ENCODE assay signal across 23 cellular contexts in the genomic region with DNA sequence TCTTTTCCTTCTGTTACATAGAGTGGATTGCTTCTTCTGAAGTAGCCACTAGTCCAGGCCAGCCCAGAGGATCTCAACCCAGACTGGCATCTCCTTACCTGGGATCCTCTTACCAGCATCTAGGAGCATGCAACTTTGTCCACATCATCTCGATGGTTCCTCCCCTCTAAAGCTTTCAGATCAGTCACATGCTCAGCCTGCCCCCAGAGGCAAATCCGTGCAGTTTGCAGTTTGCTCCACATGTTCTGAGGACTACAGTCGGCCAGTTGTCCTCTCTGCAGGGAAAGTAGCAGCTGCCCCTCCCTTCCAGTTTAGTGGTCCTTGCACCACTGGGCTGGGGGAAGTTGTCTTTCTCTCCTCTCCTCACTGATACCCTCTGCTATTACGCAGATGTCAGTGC.
DNase-seq lines count a peak whose midpoint lies in the region; ATAC-seq and TF ChIP-seq lines count a peak whose summit lies in the region.
"Had no signal": no experiment of that assay in that cellular context is flagged by ENCODE, and none has a peak within 500 bp of the region (broad histone marks: within the 10 kb centered on the region; RNA-seq: fewer than 3 reads in every experiment).

No MANE protein-coding gene starts in this region.

- H3K4me3 Mint-ChIP-seq in GM23338 = no peak overlapping the region
- H3K4me3 Mint-ChIP-seq: activated CD4-positive, alpha-beta memory T cell treated with anti-CD3 and anti-CD28 coated beads for 36 hours; activated naive CD4-positive, alpha-beta T cell treated with anti-CD3 and anti-CD28 coated beads for 36 hours; neural crest cell; T-cell had no signal

- H3K4me1 Mint-ChIP-seq in GM23338 = no peaks in the 10 kb centered on the region
- H3K4me1 Mint-ChIP-seq: neural crest cell, T-cell had no signal

- no peak overlapping the region for H3K27ac Mint-ChIP-seq in GM23338
- H3K27ac Mint-ChIP-seq: activated CD4-positive, alpha-beta memory T cell treated with anti-CD3 and anti-CD28 coated beads for 36 hours; activated naive CD4-positive, alpha-beta T cell treated with anti-CD3 and anti-CD28 coated beads for 36 hours; T-cell had no signal

- H3K36me3 Mint-ChIP-seq in GM23338 (ENCODE audit: low read depth) = no peaks in the 10 kb centered on the region
- H3K36me3 Mint-ChIP-seq: activated CD4-positive, alpha-beta memory T cell treated with anti-CD3 and anti-CD28 coated beads for 36 hours; T-cell had no signal

- 0 out of 4 replicates have a peak, but pooled peaks have one; percentile 10 to 12 for TF ChIP-seq CTCF in GM23338 (conservative IDR thresholded peaks at IDR 0.05; ENCODE audit: low read depth in 2 of 2)
- TF ChIP-seq CTCF in fibroblast of mammary gland (conservative IDR thresholded peaks at IDR 0.05; ENCODE audit: control insufficient read depth, insufficient read depth, low read depth, low read length) = no peak

- H3K27me3 ChIP-seq in GM23338 (ENCODE audit: insufficient read depth) = no peaks in the 10 kb centered on the region
- H3K27me3 ChIP-seq: hepatocyte, vagina had no signal

- ATAC-seq in GM23338 = peak; percentile 25; the same call in 1 of the 3 replicates
- no peak for ATAC-seq in GM19467 (IDR thresholded peaks at IDR 0.05; ENCODE audit: unreplicated experiment)
- ATAC-seq: T-cell had no signal

- no peaks in the 10 kb centered on the region for H3K4me1 ChIP-seq in GM23338 (ENCODE audit: insufficient read depth)
- H3K4me1 ChIP-seq: vagina had no signal

- DNase-seq in AG20443 (ENCODE audit: low spot score) (peak; percentile 48), GM23338 (ENCODE audit: low spot score) (no peak), SK-MEL-5 (ENCODE audit: low read depth, low spot score) (peak; percentile 17), fibroblast of mammary gland (ENCODE audit: low read depth) (peak; percentile 8), DMS153 (lab: John Stamatoyannopoulos, UW) (no peak), mesenteric fat pad (ENCODE audit: low spot score) (no peak), NCI-H345 (lab: John Stamatoyannopoulos, UW) (no peak)
- DNase-seq: activated CD4-positive, alpha-beta memory T cell treated with anti-CD3 and anti-CD28 coated beads for 36 hours; activated naive CD4-positive, alpha-beta T cell treated with anti-CD3 and anti-CD28 coated beads for 36 hours; AML-193; anterior cingulate cortex; cerebellar nuclear complex; midbrain; NCI-H1105; NCI-H2171 treated with DMSO at 0.1 percent for 48 hours; NK-92 treated with Interleukin-12 subunit alpha and Interleukin-12 subunit beta, amount 100 ng/mL, for 24 hours; T-cell had no signal

- H3K9me3 Mint-ChIP-seq in GM23338 = no peaks in the 10 kb centered on the region; the same call in 2 of the 3 replicates
- H3K9me3 Mint-ChIP-seq: activated CD4-positive, alpha-beta memory T cell treated with anti-CD3 and anti-CD28 coated beads for 36 hours; activated naive CD4-positive, alpha-beta T cell treated with anti-CD3 and anti-CD28 coated beads for 36 hours; neural crest cell; T-cell had no signal

- no peaks in the 10 kb centered on the region for H3K79me2 ChIP-seq in GM23338 (replicated peaks; ENCODE audit: insufficient read depth)
- H3K79me2 ChIP-seq: hepatocyte had no signal

- H3F3A ChIP-seq in GM23338 (replicated peaks; ENCODE audit: low read depth) = no peaks in the 10 kb centered on the region

- no peak overlapping the region for H3K27ac ChIP-seq in GM23338 (ENCODE audit: low read depth)
- H3K27ac ChIP-seq: hepatocyte, HL-60, KMS-11, vagina had no signal

- no peak overlapping the region for H3K4me3 ChIP-seq in GM23338
- no peak overlapping the region for H3K4me3 ChIP-seq in fibroblast of mammary gland (ENCODE audit: control insufficient read depth, low read depth, low read length)
- H3K4me3 ChIP-seq: hepatocyte, vagina had no signal

- no peak overlapping the region for H3K4me2 ChIP-seq in GM23338
- H3K4me2 ChIP-seq: hepatocyte, KMS-11 had no signal

- no peaks in the 10 kb centered on the region for H4K20me1 ChIP-seq in GM23338 (replicated peaks; ENCODE audit: insufficient read depth)

- no peak overlapping the region for H2AFZ ChIP-seq in GM23338
- H2AFZ ChIP-seq: hepatocyte had no signal

- no peaks in the 10 kb centered on the region for H3K36me3 ChIP-seq in GM23338 (ENCODE audit: insufficient read depth)
- H3K36me3 ChIP-seq: vagina had no signal

- H3K27me3 Mint-ChIP-seq in GM23338 (ENCODE audit: insufficient read depth, low read depth, poor library complexity) = peaks cover 2% of the 10 kb centered on the region
- H3K27me3 Mint-ChIP-seq: T-cell had no signal

- in situ Hi-C loops in SK-MEL-5 (cut with HindIII; ENCODE audit: low pct_unique_long_range_greater_than_20kb, low sequenced_read_pairs) = no loop called here

- H3K9me2 ChIP-seq in GM23338 (ENCODE audit: insufficient read depth) = peaks cover 4% of the 10 kb centered on the region; the same call in 1 of the 2 replicates

TF ChIP-seq in GM23338, 12 proteins besides CTCF, POLR2A, EP300 and RAD21 (continues in another document):
- TF ChIP-seq EZH2 (IDR thresholded peaks at IDR 0.05; ENCODE audit: low read depth, unreplicated experiment) (no peak), ZNF331 (CRISPR knock-in tag; IDR thresholded peaks at IDR 0.05; ENCODE audit: low read depth) (no peak), STAT1 (IDR thresholded peaks at IDR 0.05; ENCODE audit: unreplicated experiment) (no peak), EZH2phosphoT487 (IDR thresholded peaks at IDR 0.05; ENCODE audit: unreplicated experiment) (no peak)
- TF ChIP-seq, protein P1, sequence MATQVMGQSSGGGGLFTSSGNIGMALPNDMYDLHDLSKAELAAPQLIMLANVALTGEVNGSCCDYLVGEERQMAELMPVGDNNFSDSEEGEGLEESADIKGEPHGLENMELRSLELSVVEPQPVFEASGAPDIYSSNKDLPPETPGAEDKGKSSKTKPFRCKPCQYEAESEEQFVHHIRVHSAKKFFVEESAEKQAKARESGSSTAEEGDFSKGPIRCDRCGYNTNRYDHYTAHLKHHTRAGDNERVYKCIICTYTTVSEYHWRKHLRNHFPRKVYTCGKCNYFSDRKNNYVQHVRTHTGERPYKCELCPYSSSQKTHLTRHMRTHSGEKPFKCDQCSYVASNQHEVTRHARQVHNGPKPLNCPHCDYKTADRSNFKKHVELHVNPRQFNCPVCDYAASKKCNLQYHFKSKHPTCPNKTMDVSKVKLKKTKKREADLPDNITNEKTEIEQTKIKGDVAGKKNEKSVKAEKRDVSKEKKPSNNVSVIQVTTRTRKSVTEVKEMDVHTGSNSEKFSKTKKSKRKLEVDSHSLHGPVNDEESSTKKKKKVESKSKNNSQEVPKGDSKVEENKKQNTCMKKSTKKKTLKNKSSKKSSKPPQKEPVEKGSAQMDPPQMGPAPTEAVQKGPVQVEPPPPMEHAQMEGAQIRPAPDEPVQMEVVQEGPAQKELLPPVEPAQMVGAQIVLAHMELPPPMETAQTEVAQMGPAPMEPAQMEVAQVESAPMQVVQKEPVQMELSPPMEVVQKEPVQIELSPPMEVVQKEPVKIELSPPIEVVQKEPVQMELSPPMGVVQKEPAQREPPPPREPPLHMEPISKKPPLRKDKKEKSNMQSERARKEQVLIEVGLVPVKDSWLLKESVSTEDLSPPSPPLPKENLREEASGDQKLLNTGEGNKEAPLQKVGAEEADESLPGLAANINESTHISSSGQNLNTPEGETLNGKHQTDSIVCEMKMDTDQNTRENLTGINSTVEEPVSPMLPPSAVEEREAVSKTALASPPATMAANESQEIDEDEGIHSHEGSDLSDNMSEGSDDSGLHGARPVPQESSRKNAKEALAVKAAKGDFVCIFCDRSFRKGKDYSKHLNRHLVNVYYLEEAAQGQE (IDR thresholded peaks at IDR 0.05; ENCODE audit: unreplicated experiment) = no peak

Comparison
In these comparisons a context has a peak if more than half of its experiments do, and no peak if none do; other contexts are left out.
1. DNase-seq: peak in AG20443 (single experiment), SK-MEL-5 (single experiment) and fibroblast of mammary gland (single experiment); none in GM23338 (single experiment), DMS153 (single experiment), mesenteric fat pad (single experiment) and NCI-H345 (single experiment).